In the genomic region with DNA sequence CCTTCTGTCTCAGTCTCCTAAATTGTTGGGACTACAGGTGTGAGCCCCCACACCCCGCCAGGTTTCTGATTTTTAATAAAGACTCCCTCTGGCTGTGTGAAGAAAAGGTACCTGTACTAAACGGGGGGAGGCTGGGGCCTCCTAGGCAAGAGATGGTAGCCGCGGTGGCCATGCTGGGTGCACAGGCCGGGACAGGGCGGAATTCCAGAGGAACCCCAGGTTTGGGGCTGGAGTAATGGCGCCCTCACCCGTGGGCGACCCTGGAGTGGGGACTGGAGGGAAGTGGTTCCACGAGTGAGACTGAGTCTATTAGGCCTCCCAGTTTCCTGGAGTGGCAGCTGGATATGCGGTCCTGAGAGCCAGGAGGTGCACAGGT, we compare ENCODE assay signal across 9 cellular contexts. TPM values are rescaled to one million over a fixed set of nuclear protein-coding genes. Genes with fewer than 3 reads are reported as not detected.
DNase-seq lines count a peak whose midpoint lies in the region; ATAC-seq and TF ChIP-seq lines count a peak whose summit lies in the region.
"Had no signal": no experiment of that assay in that cellular context is flagged by ENCODE, and none has a peak within 500 bp of the region (broad histone marks: within the 10 kb centered on the region; RNA-seq: fewer than 3 reads in every experiment).

No MANE protein-coding gene starts in this region.

- DNase-seq in activated T-cell treated with anti-CD3 and anti-CD28 coated beads, Interleukin-2, amount 50 U/mL, for 4 hours = no peak
- DNase-seq in activated T-cell treated with anti-CD3 and anti-CD28 coated beads for 4 hours (no peak), adipocyte (ENCODE audit: low read depth) (no peak), thyroid gland (no peak), MM.1S (no peak), NCI-H1105 treated with DMSO at 0.1 percent for 48 hours (lab: John Stamatoyannopoulos, UW) (no peak)

- H3K9me3 Mint-ChIP-seq in activated T-cell treated with anti-CD3 and anti-CD28 coated beads, Interleukin-2, amount 50 U/mL, for 4 hours = no peaks in the 10 kb centered on the region

- no peak for ATAC-seq in activated T-cell treated with anti-CD3 and anti-CD28 coated beads, Interleukin-2, amount 50 U/mL, for 4 hours
- no peak for ATAC-seq in GM21723 (IDR thresholded peaks at IDR 0.05; ENCODE audit: unreplicated experiment)

- H3K27me3 Mint-ChIP-seq in activated T-cell treated with anti-CD3 and anti-CD28 coated beads, Interleukin-2, amount 50 U/mL, for 4 hours (ENCODE audit: low read depth) = peaks cover 7% of the 10 kb centered on the region

- H2AFZ ChIP-seq in MM.1S (ENCODE audit: low read length) = no peak overlapping the region

- peak overlapping the region; percentile 79 for H3K4me3 Mint-ChIP-seq in activated T-cell treated with anti-CD3 and anti-CD28 coated beads, Interleukin-2, amount 50 U/mL, for 4 hours

- H3K27ac ChIP-seq in mucosa of rectum (ENCODE audit: low read depth in 2 of 2, low read length in 2 of 2) (peak overlapping the region; percentile 55 to 58), thyroid gland (peak overlapping the region in 2 of 3 donors; percentile 90 to 94), MM.1S (ENCODE audit: low read length) (no peak overlapping the region)

- no peak overlapping the region for H3K4me2 ChIP-seq in MM.1S (ENCODE audit: low read depth, low read length)

- 83% methylated on average over 11 of the region's 11 CpGs for WGBS in thyroid gland, 2 donors

- H3K36me3 Mint-ChIP-seq in activated T-cell treated with anti-CD3 and anti-CD28 coated beads, Interleukin-2, amount 50 U/mL, for 4 hours (ENCODE audit: insufficient read depth) = no peaks in the 10 kb centered on the region

- H3K9me3 ChIP-seq in adipocyte (ENCODE audit: control insufficient read depth, low read length) = no peaks in the 10 kb centered on the region
- no peaks in the 10 kb centered on the region for H3K9me3 ChIP-seq in mucosa of rectum (ENCODE audit: control insufficient read depth in 2 of 2, low read length in 2 of 2)
- H3K9me3 ChIP-seq in thyroid gland = no peaks in the 10 kb centered on the region
- no peaks in the 10 kb centered on the region for H3K9me3 ChIP-seq in MM.1S (replicated peaks; ENCODE audit: insufficient read depth, low read length)

- H3K9ac ChIP-seq in adipocyte (ENCODE audit: low read length) (peak overlapping the region; percentile 62), mucosa of rectum (ENCODE audit: low read depth in 1 of 2, low read length in 2 of 2) (peak overlapping the region; percentile 14 to 54), MM.1S (ENCODE audit: low read length) (no peak overlapping the region)

- H3K27me3 ChIP-seq in adipocyte (replicated peaks; ENCODE audit: control insufficient read depth, insufficient read depth, low read length) = no peaks in the 10 kb centered on the region
- H3K27me3 ChIP-seq in mucosa of rectum (ENCODE audit: control insufficient read depth in 2 of 2, insufficient read depth in 2 of 2, low read length in 2 of 2) = peaks cover 3 to 27% of the 10 kb centered on the region in 2 donors
- no peaks in the 10 kb centered on the region for H3K27me3 ChIP-seq in thyroid gland
- H3K27me3 ChIP-seq in MM.1S (replicated peaks; ENCODE audit: insufficient read depth, low read length) = peaks cover 49% of the 10 kb centered on the region
- H3K27me3 ChIP-seq: cardiac muscle cell had no signal

- no peaks in the 10 kb centered on the region for H4K20me1 ChIP-seq in MM.1S (ENCODE audit: insufficient read depth, low read length)

- H3K4me1 ChIP-seq in adipocyte (ENCODE audit: control insufficient read depth, insufficient read depth, low read length) (peaks cover 35% of the 10 kb centered on the region), mucosa of rectum (ENCODE audit: control insufficient read depth in 2 of 2, insufficient read depth in 2 of 2, low read length in 2 of 2) (peaks cover 36 to 43% of the 10 kb centered on the region in 2 donors), thyroid gland (peaks cover 37 to 56% of the 10 kb centered on the region in 2 donors), MM.1S (ENCODE audit: low read length) (peaks cover 14% of the 10 kb centered on the region)

- peaks cover 26% of the 10 kb centered on the region for H3K79me2 ChIP-seq in MM.1S (ENCODE audit: low read length)

- H3K9me2 ChIP-seq in MM.1S (replicated peaks; ENCODE audit: insufficient read depth, low read length) = no peaks in the 10 kb centered on the region

- no peak for TF ChIP-seq CTCF in thyroid gland (IDR thresholded peaks at IDR 0.05)
- TF ChIP-seq CTCF in MM.1S (IDR thresholded peaks at IDR 0.05; ENCODE audit: low read length) = no peak

- no peak for TF ChIP-seq POLR2A in thyroid gland (IDR thresholded peaks at IDR 0.05)

- peaks cover 30% of the 10 kb centered on the region for H3F3A ChIP-seq in MM.1S (ENCODE audit: insufficient read depth, low read length)

- no peaks in the 10 kb centered on the region for H3K36me3 ChIP-seq in adipocyte (ENCODE audit: control insufficient read depth, insufficient read depth, low read length, severe bottlenecking)
- H3K36me3 ChIP-seq in mucosa of rectum (ENCODE audit: control insufficient read depth in 2 of 2, insufficient read depth in 2 of 2, low read length in 2 of 2) = no peaks in the 10 kb centered on the region
- no peaks in the 10 kb centered on the region for H3K36me3 ChIP-seq in thyroid gland
- no peaks in the 10 kb centered on the region for H3K36me3 ChIP-seq in MM.1S (replicated peaks; ENCODE audit: insufficient read depth, low read length)

- intact Hi-C loops in thyroid gland (cut with DNase I) = loop anchor here (10.0 kb wide), 1 partner anchor 315 kb away; a partner anchor contains a TSS

- peaks cover 32% of the 10 kb centered on the region for H3K4me1 Mint-ChIP-seq in activated T-cell treated with anti-CD3 and anti-CD28 coated beads, Interleukin-2, amount 50 U/mL, for 4 hours (ENCODE audit: low read depth)

- no peak overlapping the region for H3K4me3 ChIP-seq in adipocyte (ENCODE audit: low read length)
- no peak overlapping the region for H3K4me3 ChIP-seq in mucosa of rectum (ENCODE audit: low read length in 2 of 2)
- H3K4me3 ChIP-seq in thyroid gland (replicated peaks in 1 of 3) = no peak overlapping the region
- H3K4me3 ChIP-seq in MM.1S (ENCODE audit: low read length) = no peak overlapping the region

RNA-seq across cellular contexts. Expression of a gene that starts 1.6 kb away (rescaled TPM):
- 1 to 10 TPM in 2 of 3 donors, under 1 TPM in 1; 0.63 to 1.4 (median 1.1) TPM for total RNA-seq in activated T-cell treated with anti-CD3 and anti-CD28 coated beads, Interleukin-2, amount 50 U/mL, for 4 hours
- 1 to 10 TPM in 3 of 4 donors, under 1 TPM in 1; 0.73 to 3.2 (median 1.5) TPM for total RNA-seq in thyroid gland

RNA-seq across cellular contexts. Expression of a gene that starts 2.1 kb away (rescaled TPM):
- 100 to 1,000 TPM; 259 to 434 (median 312) TPM for total RNA-seq in activated T-cell treated with anti-CD3 and anti-CD28 coated beads, Interleukin-2, amount 50 U/mL, for 4 hours
- total RNA-seq in thyroid gland = 100 to 1,000 TPM in 1 of 4 donors, 10 to 100 TPM in 3; 39.2 to 182 (median 83.0) TPM

RNA-seq across cellular contexts. Expression of a gene that starts 9.0 kb away (rescaled TPM):
- 10 to 100 TPM; 63.2 to 70.0 (median 68.7) TPM for total RNA-seq in activated T-cell treated with anti-CD3 and anti-CD28 coated beads, Interleukin-2, amount 50 U/mL, for 4 hours
- total RNA-seq in thyroid gland = 10 to 100 TPM; 16.2 to 89.2 (median 17.9) TPM

RNA-seq across cellular contexts. Expression of a gene that starts 29.7 kb away (rescaled TPM):
- 100 to 1,000 TPM; 269 to 294 (median 285) TPM for total RNA-seq in activated T-cell treated with anti-CD3 and anti-CD28 coated beads, Interleukin-2, amount 50 U/mL, for 4 hours
- 1,000 to 10,000 TPM in 2 of 4 donors, 100 to 1,000 TPM in 2; 679 to 1,194 (median 893) TPM for total RNA-seq in thyroid gland

RNA-seq across cellular contexts. Expression of a gene that starts 33.8 kb away (rescaled TPM):
- 10 to 100 TPM; 64.4 to 72.0 (median 69.8) TPM for total RNA-seq in activated T-cell treated with anti-CD3 and anti-CD28 coated beads, Interleukin-2, amount 50 U/mL, for 4 hours
- total RNA-seq in thyroid gland = 10 to 100 TPM; 60.2 to 83.4 (median 71.1) TPM
